8 cellular contexts compared by ENCODE assay signal in the genomic region with DNA sequence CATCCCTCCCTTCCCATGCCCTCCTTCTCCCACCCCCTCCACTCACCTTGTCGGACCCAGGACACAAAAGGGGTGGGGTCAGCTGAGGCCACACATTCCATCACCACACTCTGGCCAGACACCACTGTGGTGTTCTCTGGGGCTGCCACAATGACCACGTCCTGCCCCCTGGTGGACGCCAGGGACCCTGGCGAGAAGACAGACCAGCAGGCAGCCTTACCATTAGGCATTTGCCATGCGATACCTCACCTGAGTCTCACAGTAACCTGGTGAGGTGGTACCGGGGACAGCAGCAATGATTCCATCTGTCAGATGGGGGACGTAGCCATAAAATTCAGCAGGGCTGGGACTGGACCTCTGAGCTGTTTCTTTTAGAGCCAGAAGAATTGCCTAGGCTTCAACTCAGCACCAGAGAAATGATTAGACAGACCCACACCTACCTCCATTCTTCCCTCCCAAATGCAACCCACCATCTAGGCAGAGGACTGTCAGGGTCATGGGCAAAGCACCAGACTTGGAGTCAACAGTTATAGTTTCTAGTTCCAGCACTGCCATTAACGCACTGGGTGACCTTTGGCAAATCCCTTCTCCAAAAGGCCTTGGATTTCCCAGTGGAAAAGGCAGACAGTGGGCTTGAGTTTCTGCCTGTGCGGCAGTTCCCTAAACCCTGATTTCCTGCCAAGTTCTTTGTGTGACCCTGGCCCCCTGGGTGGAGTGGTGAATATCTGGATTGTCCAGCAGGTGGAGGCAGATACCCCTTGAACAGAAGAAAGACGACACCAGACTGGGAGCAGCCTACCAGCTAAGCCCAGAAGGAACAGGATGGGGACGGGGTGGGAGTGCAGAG. TPM values are rescaled to one million over a fixed set of nuclear protein-coding genes. Genes with fewer than 3 reads are reported as not detected.
DNase-seq lines count a peak whose midpoint lies in the region; ATAC-seq, FAIRE-seq and TF ChIP-seq lines count a peak whose summit lies in the region.

No MANE protein-coding gene starts in this region.

- H3K4me1 Mint-ChIP-seq in activated naive CD4-positive, alpha-beta T cell treated with anti-CD3 and anti-CD28 coated beads, Interleukin-2, amount 10 ng/mL, durations not matched to agents 7 days and 5 days, result peaks cover 6% of the 10 kb centered on the region
- H3K4me1 Mint-ChIP-seq in progenitor cell of endocrine pancreas (ENCODE audit: low read depth), result peaks cover 10% of the 10 kb centered on the region

- H3K27ac ChIP-seq in cardiac muscle cell, result no peak overlapping the region

- CTCF ChIA-PET in activated naive CD4-positive, alpha-beta T cell treated with anti-CD3 and anti-CD28 coated beads, Interleukin-2, amount 10 ng/mL, durations not matched to agents 7 days and 5 days (lab: Charles Lee), result interaction anchor here (0.8 to 3.6 kb wide), 10 partner anchors 16 to 238 kb away, joined by 3 to 40 read pairs (median 4); no protein-coding TSS in a partner anchor

- H3K9me3 Mint-ChIP-seq in activated naive CD4-positive, alpha-beta T cell treated with anti-CD3 and anti-CD28 coated beads, Interleukin-2, amount 10 ng/mL, durations not matched to agents 7 days and 5 days, result no peaks in the 10 kb centered on the region
- no peaks in the 10 kb centered on the region for H3K9me3 Mint-ChIP-seq in progenitor cell of endocrine pancreas (ENCODE audit: low read depth)

- H3K4me3 ChIP-seq in cardiac muscle cell, result no peak overlapping the region

- ATAC-seq in GM21528 (IDR thresholded peaks at IDR 0.05; ENCODE audit: low FRiP score, unreplicated experiment), result no peak
- ATAC-seq in GM18861 (IDR thresholded peaks at IDR 0.05; ENCODE audit: unreplicated experiment), result no peak

- H3K27me3 ChIP-seq in cardiac muscle cell, result peaks cover 22% of the 10 kb centered on the region

- H3K9me3 ChIP-seq in cardiac muscle cell (ENCODE audit: low read depth), result no peaks in the 10 kb centered on the region

- DNase-seq in EL (peak; percentile 73), M059J (ENCODE audit: low read depth) (peak; percentile 61), RCC 7860 (ENCODE audit: low spot score) (peak; percentile 53), cardiac muscle cell (ENCODE audit: low read depth in 1 of 2, low spot score in 1 of 2) (peak; percentile 82 to 83), progenitor cell of endocrine pancreas (ENCODE audit: low spot score, unreplicated experiment) (peak; percentile 62)
- DNase-seq in activated naive CD4-positive, alpha-beta T cell treated with anti-CD3 and anti-CD28 coated beads, Interleukin-2, amount 10 ng/mL, durations not matched to agents 7 days and 5 days, result peak; percentile 65

- peaks cover 82% of the 10 kb centered on the region for H3K27me3 Mint-ChIP-seq in activated naive CD4-positive, alpha-beta T cell treated with anti-CD3 and anti-CD28 coated beads, Interleukin-2, amount 10 ng/mL, durations not matched to agents 7 days and 5 days
- peaks cover 34% of the 10 kb centered on the region for H3K27me3 Mint-ChIP-seq in progenitor cell of endocrine pancreas

- no peak overlapping the region for H3K27ac Mint-ChIP-seq in activated naive CD4-positive, alpha-beta T cell treated with anti-CD3 and anti-CD28 coated beads, Interleukin-2, amount 10 ng/mL, durations not matched to agents 7 days and 5 days
- H3K27ac Mint-ChIP-seq in progenitor cell of endocrine pancreas, result peak overlapping the region; percentile 90

- no peak overlapping the region for H3K4me3 Mint-ChIP-seq in activated naive CD4-positive, alpha-beta T cell treated with anti-CD3 and anti-CD28 coated beads, Interleukin-2, amount 10 ng/mL, durations not matched to agents 7 days and 5 days
- H3K4me3 Mint-ChIP-seq in progenitor cell of endocrine pancreas (ENCODE audit: low read depth), result no peak overlapping the region

- no peak for FAIRE-seq in RCC 7860 (lab: Jason Lieb, UNC)

- H3K36me3 Mint-ChIP-seq in activated naive CD4-positive, alpha-beta T cell treated with anti-CD3 and anti-CD28 coated beads, Interleukin-2, amount 10 ng/mL, durations not matched to agents 7 days and 5 days, result no peaks in the 10 kb centered on the region
- no peaks in the 10 kb centered on the region for H3K36me3 Mint-ChIP-seq in progenitor cell of endocrine pancreas (ENCODE audit: insufficient read depth)

- no peaks in the 10 kb centered on the region for H3K36me3 ChIP-seq in cardiac muscle cell

- H3K4me1 ChIP-seq in cardiac muscle cell (ENCODE audit: low read depth), result peaks cover 10% of the 10 kb centered on the region

- TF ChIP-seq CTCF in cardiac muscle cell (IDR thresholded peaks at IDR 0.05; ENCODE audit: low read depth, low read length) (peak; percentile 91), progenitor cell of endocrine pancreas (IDR thresholded peaks at IDR 0.05; ENCODE audit: unreplicated experiment) (peak; percentile 76)

RNA-seq across cellular contexts. Expression of gene IGDCC4, which starts 21.8 kb away (rescaled TPM):
- total RNA-seq in M059J (2014; rRNA removed; shearing (Covaris generic)), result 0.10 and 0.15 TPM in 2 replicates
- 5.2 and 7.1 TPM in 2 replicates for total RNA-seq in cardiac muscle cell
- polyA plus RNA-seq in cardiac muscle cell, result 4.5 and 5.8 TPM in 2 replicates
- total RNA-seq in progenitor cell of endocrine pancreas, result 11.5 and 12.8 TPM in 2 replicates

RNA-seq across cellular contexts. Expression of gene IGDCC3, which starts 23.2 kb away (rescaled TPM):
- not detected in 2 replicates for total RNA-seq in M059J (2014; rRNA removed; shearing (Covaris generic))
- 41.9 and 54.6 TPM in 2 replicates for total RNA-seq in cardiac muscle cell
- polyA plus RNA-seq in cardiac muscle cell, result 41.1 and 52.4 TPM in 2 replicates
- total RNA-seq in progenitor cell of endocrine pancreas, result 125 and 138 TPM in 2 replicates

Comparison
In these comparisons a context has a peak if more than half of its experiments do, and no peak if none do; other contexts are left out.
1. RNA of gene IGDCC3, which starts 23.2 kb away (total RNA-seq): 125 to 138 TPM in progenitor cell of endocrine pancreas and 41.9 to 54.6 TPM in cardiac muscle cell; not detected in M059J; every median in the first group is over 10 times any median in the second.
2. Peak in every context shown above with its lines, with median percentiles within 50 percentile points of each other: DNase-seq.